ENCODE assay signal across 1 cellular context in the genomic region with DNA sequence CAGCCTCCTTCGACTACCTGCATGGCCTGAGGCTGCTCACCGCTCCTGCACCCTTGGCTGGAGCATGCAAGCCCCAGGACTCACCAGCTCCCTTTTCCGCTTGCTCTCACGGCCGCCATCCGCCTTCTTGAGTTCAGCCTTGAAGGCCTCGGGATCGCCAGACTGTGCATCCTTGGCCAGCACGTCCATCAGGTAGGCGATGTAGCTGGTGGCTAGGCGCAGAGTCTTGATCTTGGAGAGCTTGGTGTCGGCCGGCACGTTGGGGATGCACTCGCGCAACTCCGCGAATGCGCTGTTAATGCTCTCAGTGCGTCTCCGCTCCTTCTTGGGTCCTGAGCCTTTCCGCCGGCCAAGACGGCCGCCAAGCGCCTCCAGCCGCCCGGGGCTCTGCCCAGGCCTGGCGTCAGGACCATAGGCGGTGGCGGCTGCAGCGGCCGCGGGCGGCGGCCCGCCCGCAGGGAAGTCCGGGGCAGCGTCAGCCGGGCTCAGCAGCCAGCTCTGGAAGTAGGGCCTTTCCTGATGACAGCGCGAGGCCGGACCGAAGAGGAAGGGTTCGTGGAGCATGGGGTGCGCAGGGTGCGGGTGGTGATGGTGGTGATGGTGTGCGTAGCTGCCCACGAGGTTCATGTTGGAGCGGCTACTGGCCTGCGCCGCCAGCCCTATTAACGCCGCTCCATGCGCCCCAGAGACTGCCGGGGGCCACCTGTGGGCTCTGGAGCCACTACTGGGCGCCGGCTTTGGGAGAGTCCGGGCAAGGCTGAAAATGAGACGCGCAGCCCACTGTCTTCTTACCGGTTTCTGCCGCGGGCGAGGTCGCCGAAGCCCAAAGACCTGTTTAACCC.
TF ChIP-seq lines count a peak whose summit lies in the region.

No MANE protein-coding gene starts in this region.

TF ChIP-seq in HEK293, 187 proteins besides CTCF, POLR2A, EP300 and RAD21 (continues in another document):
- TF ChIP-seq PRDM10 (tag by site-specific recombination; IDR thresholded peaks at IDR 0.05) (0 out of 2 replicates have a peak, but pooled peaks have one; percentile 33), ZNF140 (tag by site-specific recombination; IDR thresholded peaks at IDR 0.05) (no peak), ZNF391 (tag by site-specific recombination; IDR thresholded peaks at IDR 0.05; ENCODE audit: borderline replicate concordance, low read depth) (no peak), FEZF1 (tag by site-specific recombination; IDR thresholded peaks at IDR 0.05) (no peak), ZNF645 (tag by site-specific recombination; IDR thresholded peaks at IDR 0.05) (no peak), ZNF747 (tag by site-specific recombination; IDR thresholded peaks at IDR 0.05) (no peak), MZF1 (tag by site-specific recombination; IDR thresholded peaks at IDR 0.05; ENCODE audit: borderline replicate concordance) (no peak), ZNF248 (tag by site-specific recombination; IDR thresholded peaks at IDR 0.05) (no peak), ZNF335 (tag by site-specific recombination; conservative IDR thresholded peaks at IDR 0.05) (peak; percentile 73), SP7 (tag by site-specific recombination; IDR thresholded peaks at IDR 0.05) (no peak), ZNF2 (tag by site-specific recombination; IDR thresholded peaks at IDR 0.05) (no peak), GFI1B (tag by site-specific recombination; IDR thresholded peaks at IDR 0.05) (no peak), ZNF16 (tag by site-specific recombination; IDR thresholded peaks at IDR 0.05; ENCODE audit: low read depth) (no peak), WT1 (tag by site-specific recombination; IDR thresholded peaks at IDR 0.05) (no peak), ZBTB20 (tag by site-specific recombination; IDR thresholded peaks at IDR 0.05) (peak; percentile 62; the same call in 1 of the 2 replicates), GLIS2 (tag by site-specific recombination; IDR thresholded peaks at IDR 0.05) (peak; percentile 56; the same call in 1 of the 2 replicates), ZXDB (tag by site-specific recombination; IDR thresholded peaks at IDR 0.05) (no peak), ZNF544 (tag by site-specific recombination; IDR thresholded peaks at IDR 0.05) (no peak), ZNF114 (tag by site-specific recombination; IDR thresholded peaks at IDR 0.05) (no peak), YY2 (tag by site-specific recombination; IDR thresholded peaks at IDR 0.05) (no peak), KLF17 (tag by site-specific recombination; IDR thresholded peaks at IDR 0.05) (no peak), ZNF202 (tag by site-specific recombination; IDR thresholded peaks at IDR 0.05; ENCODE audit: borderline replicate concordance) (no peak), SCRT2 (tag by site-specific recombination; IDR thresholded peaks at IDR 0.05) (peak; percentile 80), ZIC2 (tag by site-specific recombination; IDR thresholded peaks at IDR 0.05) (peak; percentile 42), ZNF830 (tag by site-specific recombination; IDR thresholded peaks at IDR 0.05; ENCODE audit: low read depth) (no peak), BCL11A (tag by site-specific recombination; IDR thresholded peaks at IDR 0.05; ENCODE audit: low read depth) (no peak), ZBTB7A (tag by site-specific recombination; IDR thresholded peaks at IDR 0.05; ENCODE audit: low read depth) (no peak), ZNF843 (tag by site-specific recombination; IDR thresholded peaks at IDR 0.05) (no peak), ZNF623 (tag by site-specific recombination; IDR thresholded peaks at IDR 0.05) (no peak), ZNF513 (tag by site-specific recombination; IDR thresholded peaks at IDR 0.05) (no peak), ZNF121 (tag by site-specific recombination; IDR thresholded peaks at IDR 0.05) (no peak), ZBTB17 (tag by site-specific recombination; IDR thresholded peaks at IDR 0.05) (no peak), ZNF274 (IDR thresholded peaks at IDR 0.05; ENCODE audit: low read length) (no peak), ZNF274 (tag by site-specific recombination; IDR thresholded peaks at IDR 0.05; ENCODE audit: borderline replicate concordance) (no peak), ZNF398 (tag by site-specific recombination; IDR thresholded peaks at IDR 0.05) (no peak), ZBTB8A (tag by site-specific recombination; IDR thresholded peaks at IDR 0.05) (peak; percentile 73), OSR2 (tag by site-specific recombination; IDR thresholded peaks at IDR 0.05) (no peak), TRIM28 (IDR thresholded peaks at IDR 0.05; ENCODE audit: borderline replicate concordance, low read length) (no peak), ATF2 (tag by site-specific recombination; IDR thresholded peaks at IDR 0.05; ENCODE audit: low read depth) (no peak), SCRT1 (tag by site-specific recombination; IDR thresholded peaks at IDR 0.05; ENCODE audit: borderline replicate concordance) (peak; percentile 62; the same call in 1 of the 2 replicates), ZSCAN23 (tag by site-specific recombination; IDR thresholded peaks at IDR 0.05) (no peak), ZNF266 (tag by site-specific recombination; IDR thresholded peaks at IDR 0.05; ENCODE audit: low read depth) (no peak), ZNF626 (tag by site-specific recombination; IDR thresholded peaks at IDR 0.05) (no peak), ZNF768 (tag by site-specific recombination; IDR thresholded peaks at IDR 0.05) (no peak), ZNF354C (tag by site-specific recombination; IDR thresholded peaks at IDR 0.05; ENCODE audit: borderline replicate concordance, low read depth) (no peak), ZBTB48 (tag by site-specific recombination; IDR thresholded peaks at IDR 0.05) (no peak), ZNF416 (tag by site-specific recombination; IDR thresholded peaks at IDR 0.05) (no peak), ZNF600 (tag by site-specific recombination; IDR thresholded peaks at IDR 0.05) (0 out of 2 replicates have a peak, but pooled peaks have one; percentile 16), ZNF24 (tag by site-specific recombination; IDR thresholded peaks at IDR 0.05) (no peak), ZNF792 (tag by site-specific recombination; IDR thresholded peaks at IDR 0.05) (no peak)
- TF ChIP-seq, protein P1, sequence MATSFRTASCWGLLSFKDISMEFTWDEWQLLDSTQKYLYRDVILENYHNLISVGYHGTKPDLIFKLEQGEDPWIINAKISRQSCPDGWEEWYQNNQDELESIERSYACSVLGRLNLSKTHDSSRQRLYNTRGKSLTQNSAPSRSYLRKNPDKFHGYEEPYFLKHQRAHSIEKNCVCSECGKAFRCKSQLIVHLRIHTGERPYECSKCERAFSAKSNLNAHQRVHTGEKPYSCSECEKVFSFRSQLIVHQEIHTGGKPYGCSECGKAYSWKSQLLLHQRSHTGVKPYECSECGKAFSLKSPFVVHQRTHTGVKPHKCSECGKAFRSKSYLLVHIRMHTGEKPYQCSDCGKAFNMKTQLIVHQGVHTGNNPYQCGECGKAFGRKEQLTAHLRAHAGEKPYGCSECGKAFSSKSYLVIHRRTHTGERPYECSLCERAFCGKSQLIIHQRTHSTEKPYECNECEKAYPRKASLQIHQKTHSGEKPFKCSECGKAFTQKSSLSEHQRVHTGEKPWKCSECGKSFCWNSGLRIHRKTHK (tag by site-specific recombination; IDR thresholded peaks at IDR 0.05) = no peak
- TF ChIP-seq, protein P2, sequence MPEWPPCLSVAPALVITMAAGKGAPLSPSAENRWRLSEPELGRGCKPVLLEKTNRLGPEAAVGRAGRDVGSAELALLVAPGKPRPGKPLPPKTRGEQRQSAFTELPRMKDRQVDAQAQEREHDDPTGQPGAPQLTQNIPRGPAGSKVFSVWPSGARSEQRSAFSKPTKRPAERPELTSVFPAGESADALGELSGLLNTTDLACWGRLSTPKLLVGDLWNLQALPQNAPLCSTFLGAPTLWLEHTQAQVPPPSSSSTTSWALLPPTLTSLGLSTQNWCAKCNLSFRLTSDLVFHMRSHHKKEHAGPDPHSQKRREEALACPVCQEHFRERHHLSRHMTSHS (tag by site-specific recombination; IDR thresholded peaks at IDR 0.05) = no peak
- TF ChIP-seq, protein P3, sequence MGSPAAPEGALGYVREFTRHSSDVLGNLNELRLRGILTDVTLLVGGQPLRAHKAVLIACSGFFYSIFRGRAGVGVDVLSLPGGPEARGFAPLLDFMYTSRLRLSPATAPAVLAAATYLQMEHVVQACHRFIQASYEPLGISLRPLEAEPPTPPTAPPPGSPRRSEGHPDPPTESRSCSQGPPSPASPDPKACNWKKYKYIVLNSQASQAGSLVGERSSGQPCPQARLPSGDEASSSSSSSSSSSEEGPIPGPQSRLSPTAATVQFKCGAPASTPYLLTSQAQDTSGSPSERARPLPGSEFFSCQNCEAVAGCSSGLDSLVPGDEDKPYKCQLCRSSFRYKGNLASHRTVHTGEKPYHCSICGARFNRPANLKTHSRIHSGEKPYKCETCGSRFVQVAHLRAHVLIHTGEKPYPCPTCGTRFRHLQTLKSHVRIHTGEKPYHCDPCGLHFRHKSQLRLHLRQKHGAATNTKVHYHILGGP (tag by site-specific recombination; IDR thresholded peaks at IDR 0.05) = no peak
